ENCODE assay signal across 1 cellular context in genomic region chr20:14801591-14802325, GRCh38.
TF ChIP-seq lines count a peak whose summit lies in the region.

No MANE protein-coding gene starts in this region.

TF ChIP-seq in GM12878, 131 proteins besides CTCF, POLR2A, EP300 and RAD21 (continued from another document):
- TF ChIP-seq POLR2AphosphoS2 (IDR thresholded peaks at IDR 0.05; ENCODE audit: low read depth, low read length) (no peak), BCLAF1 (IDR thresholded peaks at IDR 0.05) (no peak), CBX5 (IDR thresholded peaks at IDR 0.05; ENCODE audit: low read depth) (no peak), PML (IDR thresholded peaks at IDR 0.05; ENCODE audit: low read length) (no peak), KLF5 (IDR thresholded peaks at IDR 0.05; ENCODE audit: partially characterized antibody) (no peak), CHD2 (IDR thresholded peaks at IDR 0.05; ENCODE audit: borderline replicate concordance, low read depth, low read length) (no peak), TCF7 (IDR thresholded peaks at IDR 0.05; ENCODE audit: borderline replicate concordance) (no peak), TARDBP (IDR thresholded peaks at IDR 0.05; ENCODE audit: borderline replicate concordance) (no peak), ZNF622 (IDR thresholded peaks at IDR 0.05) (no peak), ZNF217 (IDR thresholded peaks at IDR 0.05) (no peak), SMAD1 (IDR thresholded peaks at IDR 0.05; ENCODE audit: low read depth, partially characterized antibody) (no peak), FOXM1 (IDR thresholded peaks at IDR 0.05; ENCODE audit: low read depth, low read length) (no peak), DPF2 (IDR thresholded peaks at IDR 0.05) (no peak)
